ENCODE assay signal across 13 cellular contexts in genomic region chr6:69865126-69865525, GRCh38. TPM values are rescaled to one million over a fixed set of nuclear protein-coding genes. Genes with fewer than 3 reads are reported as not detected.
DNase-seq lines count a peak whose midpoint lies in the region; ATAC-seq, FAIRE-seq and TF ChIP-seq lines count a peak whose summit lies in the region.
"Had no signal": no experiment of that assay in that cellular context is flagged by ENCODE, and none has a peak within 500 bp of the region (broad histone marks: within the 10 kb centered on the region; RNA-seq: fewer than 3 reads in every experiment).

No MANE protein-coding gene starts in this region.

- no peak for ATAC-seq in GM23338

- peaks cover 15% of the 10 kb centered on the region for H3K4me1 ChIP-seq in GM23338 (ENCODE audit: insufficient read depth)

- H2AFZ ChIP-seq in GM23338: no peak overlapping the region

- H3K27me3 ChIP-seq in GM23338 (ENCODE audit: insufficient read depth): peaks cover 47% of the 10 kb centered on the region
- H3K27me3 ChIP-seq: Peyer's patch had no signal

- no peak for DNase-seq in D721Med (ENCODE audit: insufficient read length, low spot score)
- DNase-seq in choroid plexus epithelial cell (ENCODE audit: low read depth): peak; percentile 74
- peak; percentile 11 for DNase-seq in non-pigmented ciliary epithelial cell (ENCODE audit: low read depth)
- no peak for DNase-seq in NCI-H526 treated with DMSO at 0.1 percent for 48 hours (lab: John Stamatoyannopoulos, UW)
- DNase-seq in SHP77 treated with DMSO at 0.1 percent for 48 hours (lab: John Stamatoyannopoulos, UW): no peak
- DNase-seq in mesenteric fat pad (ENCODE audit: low spot score): no peak
- DNase-seq in GM23338 (ENCODE audit: low spot score): no peak
- DNase-seq: anterior cingulate cortex, NCI-H345, Peyer's patch had no signal

- H3K27ac Mint-ChIP-seq in IgD-negative memory B cell: peak overlapping the region in 1 of 3 donors; percentile 46
- no peak overlapping the region for H3K27ac Mint-ChIP-seq in GM23338

- H3K4me1 Mint-ChIP-seq in IgD-negative memory B cell (peaks cover 35 to 46% (median 39%) of the 10 kb centered on the region in 3 donors), GM23338 (peaks cover 32% of the 10 kb centered on the region)

- H3K27me3 Mint-ChIP-seq in IgD-negative memory B cell: no peaks in the 10 kb centered on the region
- peaks cover 29% of the 10 kb centered on the region for H3K27me3 Mint-ChIP-seq in GM23338 (ENCODE audit: insufficient read depth, low read depth, poor library complexity)

- no peaks in the 10 kb centered on the region for H4K20me1 ChIP-seq in GM23338 (replicated peaks; ENCODE audit: insufficient read depth)

- H3K79me2 ChIP-seq in GM23338 (replicated peaks; ENCODE audit: insufficient read depth): no peaks in the 10 kb centered on the region

- H3F3A ChIP-seq in GM23338 (replicated peaks; ENCODE audit: low read depth): no peaks in the 10 kb centered on the region

- H3K36me3 Mint-ChIP-seq in IgD-negative memory B cell (peaks cover 7% of the 10 kb centered on the region), GM23338 (ENCODE audit: low read depth) (no peaks in the 10 kb centered on the region)

- H3K4me3 ChIP-seq in choroid plexus epithelial cell (ENCODE audit: low read depth, low read length): no peak overlapping the region
- no peak overlapping the region for H3K4me3 ChIP-seq in GM23338
- H3K4me3 ChIP-seq: Peyer's patch had no signal

- TF ChIP-seq CTCF in D721Med (IDR thresholded peaks at IDR 0.05; ENCODE audit: insufficient read depth, missing control alignments) (no peak), choroid plexus epithelial cell (conservative IDR thresholded peaks at IDR 0.05; ENCODE audit: low read depth, low read length) (no peak), GM23338 (conservative IDR thresholded peaks at IDR 0.05; ENCODE audit: low read depth in 2 of 2) (no peak)

- peak overlapping the region in 3 of 4 donors; percentile 48 to 93 (median 78) for H3K4me3 Mint-ChIP-seq in IgD-negative memory B cell
- no peak overlapping the region for H3K4me3 Mint-ChIP-seq in GM23338

- H3K9me3 Mint-ChIP-seq in IgD-negative memory B cell (peaks cover 0 to 2% (median 0%) of the 10 kb centered on the region in 3 donors), GM23338 (no peaks in the 10 kb centered on the region)

- no peak overlapping the region for H3K4me2 ChIP-seq in GM23338

- FAIRE-seq in D721Med (lab: Jason Lieb, UNC): peak; percentile 48

- no peaks in the 10 kb centered on the region for H3K36me3 ChIP-seq in GM23338 (ENCODE audit: insufficient read depth)
- H3K36me3 ChIP-seq: neutrophil, Peyer's patch had no signal

- H3K27ac ChIP-seq in GM23338 (ENCODE audit: low read depth): no peak overlapping the region
- H3K27ac ChIP-seq: neutrophil had no signal

- no peaks in the 10 kb centered on the region for H3K9me2 ChIP-seq in GM23338 (ENCODE audit: insufficient read depth)

TF ChIP-seq in GM23338, 12 proteins besides CTCF, POLR2A, EP300 and RAD21:
- TF ChIP-seq EZH2phosphoT487 (IDR thresholded peaks at IDR 0.05; ENCODE audit: unreplicated experiment) (no peak), ZNF331 (CRISPR knock-in tag; IDR thresholded peaks at IDR 0.05; ENCODE audit: low read depth) (no peak), STAT1 (IDR thresholded peaks at IDR 0.05; ENCODE audit: unreplicated experiment) (no peak), JUNB (IDR thresholded peaks at IDR 0.05; ENCODE audit: unreplicated experiment) (no peak), ZNF114 (CRISPR knock-in tag; IDR thresholded peaks at IDR 0.05) (no peak), CREB1 (CRISPR knock-in tag; IDR thresholded peaks at IDR 0.05; ENCODE audit: low read depth) (no peak), EZH2 (IDR thresholded peaks at IDR 0.05; ENCODE audit: low read depth, unreplicated experiment) (no peak), POLR2AphosphoS5 (IDR thresholded peaks at IDR 0.05; ENCODE audit: low read depth) (no peak)
- TF ChIP-seq, protein P1, sequence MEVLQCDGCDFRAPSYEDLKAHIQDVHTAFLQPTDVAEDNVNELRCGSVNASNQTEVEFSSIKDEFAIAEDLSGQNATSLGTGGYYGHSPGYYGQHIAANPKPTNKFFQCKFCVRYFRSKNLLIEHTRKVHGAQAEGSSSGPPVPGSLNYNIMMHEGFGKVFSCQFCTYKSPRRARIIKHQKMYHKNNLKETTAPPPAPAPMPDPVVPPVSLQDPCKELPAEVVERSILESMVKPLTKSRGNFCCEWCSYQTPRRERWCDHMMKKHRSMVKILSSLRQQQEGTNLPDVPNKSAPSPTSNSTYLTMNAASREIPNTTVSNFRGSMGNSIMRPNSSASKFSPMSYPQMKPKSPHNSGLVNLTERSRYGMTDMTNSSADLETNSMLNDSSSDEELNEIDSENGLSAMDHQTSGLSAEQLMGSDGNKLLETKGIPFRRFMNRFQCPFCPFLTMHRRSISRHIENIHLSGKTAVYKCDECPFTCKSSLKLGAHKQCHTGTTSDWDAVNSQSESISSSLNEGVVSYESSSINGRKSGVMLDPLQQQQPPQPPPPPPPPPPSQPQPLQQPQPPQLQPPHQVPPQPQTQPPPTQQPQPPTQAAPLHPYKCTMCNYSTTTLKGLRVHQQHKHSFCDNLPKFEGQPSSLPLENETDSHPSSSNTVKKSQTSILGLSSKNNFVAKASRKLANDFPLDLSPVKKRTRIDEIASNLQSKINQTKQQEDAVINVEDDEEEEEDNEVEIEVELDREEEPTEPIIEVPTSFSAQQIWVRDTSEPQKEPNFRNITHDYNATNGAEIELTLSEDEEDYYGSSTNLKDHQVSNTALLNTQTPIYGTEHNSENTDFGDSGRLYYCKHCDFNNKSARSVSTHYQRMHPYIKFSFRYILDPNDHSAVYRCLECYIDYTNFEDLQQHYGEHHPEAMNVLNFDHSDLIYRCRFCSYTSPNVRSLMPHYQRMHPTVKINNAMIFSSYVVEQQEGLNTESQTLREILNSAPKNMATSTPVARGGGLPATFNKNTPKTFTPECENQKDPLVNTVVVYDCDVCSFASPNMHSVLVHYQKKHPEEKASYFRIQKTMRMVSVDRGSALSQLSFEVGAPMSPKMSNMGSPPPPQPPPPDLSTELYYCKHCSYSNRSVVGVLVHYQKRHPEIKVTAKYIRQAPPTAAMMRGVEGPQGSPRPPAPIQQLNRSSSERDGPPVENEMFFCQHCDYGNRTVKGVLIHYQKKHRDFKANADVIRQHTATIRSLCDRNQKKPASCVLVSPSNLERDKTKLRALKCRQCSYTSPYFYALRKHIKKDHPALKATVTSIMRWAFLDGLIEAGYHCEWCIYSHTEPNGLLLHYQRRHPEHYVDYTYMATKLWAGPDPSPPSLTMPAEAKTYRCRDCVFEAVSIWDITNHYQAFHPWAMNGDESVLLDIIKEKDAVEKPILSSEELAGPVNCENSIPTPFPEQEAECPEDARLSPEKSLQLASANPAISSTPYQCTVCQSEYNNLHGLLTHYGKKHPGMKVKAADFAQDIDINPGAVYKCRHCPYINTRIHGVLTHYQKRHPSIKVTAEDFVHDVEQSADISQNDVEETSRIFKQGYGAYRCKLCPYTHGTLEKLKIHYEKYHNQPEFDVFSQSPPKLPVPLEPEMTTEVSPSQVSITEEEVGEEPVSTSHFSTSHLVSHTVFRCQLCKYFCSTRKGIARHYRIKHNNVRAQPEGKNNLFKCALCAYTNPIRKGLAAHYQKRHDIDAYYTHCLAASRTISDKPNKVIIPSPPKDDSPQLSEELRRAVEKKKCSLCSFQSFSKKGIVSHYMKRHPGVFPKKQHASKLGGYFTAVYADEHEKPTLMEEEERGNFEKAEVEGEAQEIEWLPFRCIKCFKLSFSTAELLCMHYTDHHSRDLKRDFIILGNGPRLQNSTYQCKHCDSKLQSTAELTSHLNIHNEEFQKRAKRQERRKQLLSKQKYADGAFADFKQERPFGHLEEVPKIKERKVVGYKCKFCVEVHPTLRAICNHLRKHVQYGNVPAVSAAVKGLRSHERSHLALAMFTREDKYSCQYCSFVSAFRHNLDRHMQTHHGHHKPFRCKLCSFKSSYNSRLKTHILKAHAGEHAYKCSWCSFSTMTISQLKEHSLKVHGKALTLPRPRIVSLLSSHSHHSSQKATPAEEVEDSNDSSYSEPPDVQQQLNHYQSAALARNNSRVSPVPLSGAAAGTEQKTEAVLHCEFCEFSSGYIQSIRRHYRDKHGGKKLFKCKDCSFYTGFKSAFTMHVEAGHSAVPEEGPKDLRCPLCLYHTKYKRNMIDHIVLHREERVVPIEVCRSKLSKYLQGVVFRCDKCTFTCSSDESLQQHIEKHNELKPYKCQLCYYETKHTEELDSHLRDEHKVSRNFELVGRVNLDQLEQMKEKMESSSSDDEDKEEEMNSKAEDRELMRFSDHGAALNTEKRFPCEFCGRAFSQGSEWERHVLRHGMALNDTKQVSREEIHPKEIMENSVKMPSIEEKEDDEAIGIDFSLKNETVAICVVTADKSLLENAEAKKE (CRISPR knock-in tag; IDR thresholded peaks at IDR 0.05): no peak
- TF ChIP-seq, protein P2, sequence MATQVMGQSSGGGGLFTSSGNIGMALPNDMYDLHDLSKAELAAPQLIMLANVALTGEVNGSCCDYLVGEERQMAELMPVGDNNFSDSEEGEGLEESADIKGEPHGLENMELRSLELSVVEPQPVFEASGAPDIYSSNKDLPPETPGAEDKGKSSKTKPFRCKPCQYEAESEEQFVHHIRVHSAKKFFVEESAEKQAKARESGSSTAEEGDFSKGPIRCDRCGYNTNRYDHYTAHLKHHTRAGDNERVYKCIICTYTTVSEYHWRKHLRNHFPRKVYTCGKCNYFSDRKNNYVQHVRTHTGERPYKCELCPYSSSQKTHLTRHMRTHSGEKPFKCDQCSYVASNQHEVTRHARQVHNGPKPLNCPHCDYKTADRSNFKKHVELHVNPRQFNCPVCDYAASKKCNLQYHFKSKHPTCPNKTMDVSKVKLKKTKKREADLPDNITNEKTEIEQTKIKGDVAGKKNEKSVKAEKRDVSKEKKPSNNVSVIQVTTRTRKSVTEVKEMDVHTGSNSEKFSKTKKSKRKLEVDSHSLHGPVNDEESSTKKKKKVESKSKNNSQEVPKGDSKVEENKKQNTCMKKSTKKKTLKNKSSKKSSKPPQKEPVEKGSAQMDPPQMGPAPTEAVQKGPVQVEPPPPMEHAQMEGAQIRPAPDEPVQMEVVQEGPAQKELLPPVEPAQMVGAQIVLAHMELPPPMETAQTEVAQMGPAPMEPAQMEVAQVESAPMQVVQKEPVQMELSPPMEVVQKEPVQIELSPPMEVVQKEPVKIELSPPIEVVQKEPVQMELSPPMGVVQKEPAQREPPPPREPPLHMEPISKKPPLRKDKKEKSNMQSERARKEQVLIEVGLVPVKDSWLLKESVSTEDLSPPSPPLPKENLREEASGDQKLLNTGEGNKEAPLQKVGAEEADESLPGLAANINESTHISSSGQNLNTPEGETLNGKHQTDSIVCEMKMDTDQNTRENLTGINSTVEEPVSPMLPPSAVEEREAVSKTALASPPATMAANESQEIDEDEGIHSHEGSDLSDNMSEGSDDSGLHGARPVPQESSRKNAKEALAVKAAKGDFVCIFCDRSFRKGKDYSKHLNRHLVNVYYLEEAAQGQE (IDR thresholded peaks at IDR 0.05; ENCODE audit: unreplicated experiment): no peak

RNA-seq across cellular contexts. Expression of gene COL19A1, which starts 1.2 kb away (rescaled TPM):
- polyA plus RNA-seq in IgD-negative memory B cell (5.3 TPM), GM23338 (2016; fragmentation: Nextera tagmentation; extraction: Ambion mirVana) (0.03 TPM in 1 of 2 replicates, not detected in the other)
- not detected for total RNA-seq in mesenteric fat pad
- not detected in 2 replicates for total RNA-seq in GM23338 (2014; rRNA removed; shearing (Covaris generic))
- total RNA-seq: kidney epithelial cell had no signal

Comparison
In these comparisons a context has a peak if more than half of its experiments do, and no peak if none do; other contexts are left out.
1. DNase-seq: peak in choroid plexus epithelial cell (single experiment) and non-pigmented ciliary epithelial cell (single experiment); none in D721Med (single experiment), NCI-H526 treated with DMSO at 0.1 percent for 48 hours (single experiment), SHP77 treated with DMSO at 0.1 percent for 48 hours (single experiment), mesenteric fat pad (single experiment) and GM23338 (single experiment).